ENCODE assay signal across 1 cellular context in genomic region chr10:119120413-119120867, GRCh38.
TF ChIP-seq lines count a peak whose summit lies in the region.

No MANE protein-coding gene starts in this region.

TF ChIP-seq in HepG2, 621 proteins besides CTCF, POLR2A, EP300 and RAD21 (continues in another document):
- TF ChIP-seq TFE3 (CRISPR knock-in tag; IDR thresholded peaks at IDR 0.05) (peak; percentile 64; the same call in 1 of the 2 replicates), ZBTB38 (CRISPR knock-in tag; IDR thresholded peaks at IDR 0.05) (no peak), DPF2 (CRISPR knock-in tag; IDR thresholded peaks at IDR 0.05; ENCODE audit: borderline replicate concordance, low read depth) (peak; percentile 82; the same call in 1 of the 2 replicates), ZNF589 (CRISPR knock-in tag; conservative IDR thresholded peaks at IDR 0.05) (no peak), ADNP (CRISPR knock-in tag; IDR thresholded peaks at IDR 0.05) (no peak), TFAP4 (IDR thresholded peaks at IDR 0.05; ENCODE audit: borderline replicate concordance, low read depth) (peak; percentile 81; the same call in 1 of the 2 replicates), ZFX (CRISPR knock-in tag; IDR thresholded peaks at IDR 0.05; ENCODE audit: low read depth) (peak; percentile 42; the same call in 1 of the 2 replicates), MBNL3 (CRISPR knock-in tag; conservative IDR thresholded peaks at IDR 0.05) (no peak), CEBPB (IDR thresholded peaks at IDR 0.05; ENCODE audit: borderline replicate concordance, low read depth, low read length) (peak; percentile 92), ZNF652 (CRISPR knock-in tag; IDR thresholded peaks at IDR 0.05; ENCODE audit: borderline replicate concordance, low read depth) (peak; percentile 73; the same call in 1 of the 2 replicates), ZNF75D (CRISPR knock-in tag; IDR thresholded peaks at IDR 0.05; ENCODE audit: borderline replicate concordance) (no peak), ZNF703 (CRISPR knock-in tag; IDR thresholded peaks at IDR 0.05; ENCODE audit: borderline replicate concordance) (peak; percentile 63; the same call in 1 of the 2 replicates), NFE2L2 (IDR thresholded peaks at IDR 0.05; ENCODE audit: low read length) (peak; percentile 96), ZNF460 (CRISPR knock-in tag; IDR thresholded peaks at IDR 0.05; ENCODE audit: borderline replicate concordance) (peak; percentile 18; the same call in 1 of the 2 replicates), STAT6 (CRISPR knock-in tag; IDR thresholded peaks at IDR 0.05; ENCODE audit: borderline replicate concordance) (peak; percentile 97), ATF2 (CRISPR knock-in tag; IDR thresholded peaks at IDR 0.05) (peak; percentile 84), EHMT2 (IDR thresholded peaks at IDR 0.05; ENCODE audit: borderline replicate concordance, low read depth, low read length) (peak; percentile 37; the same call in 1 of the 2 replicates), SMYD3 (CRISPR knock-in tag; IDR thresholded peaks at IDR 0.05) (peak; percentile 76; the same call in 1 of the 2 replicates), MIXL1 (CRISPR knock-in tag; IDR thresholded peaks at IDR 0.05) (peak; percentile 93), ZNF337 (CRISPR knock-in tag; IDR thresholded peaks at IDR 0.05; ENCODE audit: borderline replicate concordance, low read depth) (no peak), FOSL1 (CRISPR knock-in tag; IDR thresholded peaks at IDR 0.05; ENCODE audit: borderline replicate concordance) (peak; percentile 68; the same call in 1 of the 2 replicates), HNF1A (IDR thresholded peaks at IDR 0.05; ENCODE audit: low read depth) (peak; percentile 24; the same call in 1 of the 2 replicates), HNF1A (CRISPR knock-in tag; IDR thresholded peaks at IDR 0.05; ENCODE audit: borderline replicate concordance) (peak; percentile 41; the same call in 1 of the 2 replicates), ZBTB7B (CRISPR knock-in tag; IDR thresholded peaks at IDR 0.05) (no peak; the same call in 1 of the 2 replicates), SOX13 (IDR thresholded peaks at IDR 0.05) (peak; percentile 31; the same call in 1 of the 2 replicates), SOX13 (CRISPR knock-in tag; conservative IDR thresholded peaks at IDR 0.05 in 1 of 2, IDR thresholded peaks at IDR 0.05 in 1 of 2) (peak in 1 of 2 experiments; percentile 89; a peak in 2 of 4 replicates), POLR2AphosphoS5 (IDR thresholded peaks at IDR 0.05; ENCODE audit: low read depth, low read length) (no peak), MED1 (CRISPR knock-in tag; IDR thresholded peaks at IDR 0.05) (peak; percentile 96), EZH2 (conservative IDR thresholded peaks at IDR 0.05; ENCODE audit: low read depth, low read length) (no peak), ZNF644 (CRISPR knock-in tag; IDR thresholded peaks at IDR 0.05; ENCODE audit: low read depth) (peak; percentile 97), FOXA3 (CRISPR knock-in tag; IDR thresholded peaks at IDR 0.05) (peak; percentile 90), ZNF639 (CRISPR knock-in tag; conservative IDR thresholded peaks at IDR 0.05) (no peak), MEIS2 (CRISPR knock-in tag; IDR thresholded peaks at IDR 0.05) (peak; percentile 51; the same call in 1 of the 2 replicates), ZMYM2 (CRISPR knock-in tag; IDR thresholded peaks at IDR 0.05) (peak; percentile 71; the same call in 1 of the 2 replicates), CCDC6 (CRISPR knock-in tag; IDR thresholded peaks at IDR 0.05) (peak; percentile 88; the same call in 1 of the 2 replicates), SSRP1 (CRISPR knock-in tag; IDR thresholded peaks at IDR 0.05) (no peak), ZKSCAN8 (CRISPR knock-in tag; IDR thresholded peaks at IDR 0.05; ENCODE audit: borderline replicate concordance) (peak; percentile 91; the same call in 1 of the 2 replicates), PRMT3 (CRISPR knock-in tag; IDR thresholded peaks at IDR 0.05; ENCODE audit: borderline replicate concordance, low read depth) (0 out of 2 replicates have a peak, but pooled peaks have one; percentile 57), CAMTA2 (CRISPR knock-in tag; IDR thresholded peaks at IDR 0.05; ENCODE audit: borderline replicate concordance) (no peak), FIP1L1 (IDR thresholded peaks at IDR 0.05; ENCODE audit: borderline replicate concordance, insufficient read depth, low read depth, low read length) (no peak), ERF (CRISPR knock-in tag; IDR thresholded peaks at IDR 0.05) (peak; percentile 93), ZFY (CRISPR knock-in tag; IDR thresholded peaks at IDR 0.05) (peak; percentile 23; the same call in 1 of the 2 replicates), DNMT3B (CRISPR knock-in tag; conservative IDR thresholded peaks at IDR 0.05) (no peak), RFXAP (CRISPR knock-in tag; IDR thresholded peaks at IDR 0.05; ENCODE audit: borderline replicate concordance) (0 out of 2 replicates have a peak, but pooled peaks have one; percentile 29), NR2C2 (CRISPR knock-in tag; IDR thresholded peaks at IDR 0.05; ENCODE audit: borderline replicate concordance) (peak; percentile 66; the same call in 1 of the 2 replicates), MIER2 (CRISPR knock-in tag; IDR thresholded peaks at IDR 0.05) (peak; percentile 59; the same call in 1 of the 2 replicates), NFE2L1 (CRISPR knock-in tag; IDR thresholded peaks at IDR 0.05; ENCODE audit: borderline replicate concordance) (peak; percentile 84; the same call in 1 of the 2 replicates), ZNF557 (CRISPR knock-in tag; IDR thresholded peaks at IDR 0.05) (peak; percentile 70; the same call in 1 of the 2 replicates), TFDP2 (CRISPR knock-in tag; IDR thresholded peaks at IDR 0.05) (peak; percentile 44; the same call in 1 of the 2 replicates), ZSCAN9 (CRISPR knock-in tag; IDR thresholded peaks at IDR 0.05; ENCODE audit: borderline replicate concordance) (peak; percentile 52; the same call in 1 of the 2 replicates), BCL6 (CRISPR knock-in tag; IDR thresholded peaks at IDR 0.05) (peak; percentile 96), HMG20B (CRISPR knock-in tag; conservative IDR thresholded peaks at IDR 0.05) (peak; percentile 28; the same call in 1 of the 2 replicates), TBL1XR1 (IDR thresholded peaks at IDR 0.05; ENCODE audit: borderline replicate concordance, low read length, partially characterized antibody) (peak; percentile 98), TGIF2 (CRISPR knock-in tag; IDR thresholded peaks at IDR 0.05) (0 out of 2 replicates have a peak, but pooled peaks have one; percentile 55)
